ENCODE assay signal across 8 cellular contexts in the genomic region with DNA sequence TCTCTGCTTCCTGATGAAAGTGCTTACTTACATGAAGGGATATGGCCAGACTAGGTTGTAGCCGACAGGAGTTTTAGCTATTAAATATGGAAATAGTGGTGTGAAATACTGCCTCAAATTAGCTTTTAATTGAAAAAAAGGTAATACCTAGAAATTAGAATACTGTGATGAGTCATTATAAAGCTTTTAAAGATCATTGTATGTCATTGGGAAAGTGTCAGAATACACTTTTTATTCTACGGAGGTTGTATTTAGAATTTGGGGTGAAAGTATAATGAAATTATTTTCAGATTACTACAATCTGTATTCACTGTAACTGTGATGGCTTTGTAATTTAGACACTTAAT. TPM values are rescaled to one million over a fixed set of nuclear protein-coding genes. Genes with fewer than 3 reads are reported as not detected.
DNase-seq lines count a peak whose midpoint lies in the region; ATAC-seq, FAIRE-seq and TF ChIP-seq lines count a peak whose summit lies in the region.

No MANE protein-coding gene starts in this region.

- whole genome bisulfite sequencing in small intestine, 3 donors: 65 to 66% (median 65%) methylated on average over 2 of the region's 2 CpGs

- FAIRE-seq in small intestine (lab: Jason Lieb, UNC): no peak

- peaks cover 33% of the 10 kb centered on the region for H3K4me1 Mint-ChIP-seq in activated B cell treated with CpG ODN at 0.5 μM for 24 hours
- H3K4me1 Mint-ChIP-seq in glutamatergic neuron (ENCODE audit: low read depth, unreplicated experiment): peaks cover 7% of the 10 kb centered on the region

- no peak for DNase-seq in HAP-1 (ENCODE audit: low spot score in 2 of 2)
- DNase-seq in activated B cell treated with CpG ODN at 0.5 μM for 24 hours: no peak
- DNase-seq in glutamatergic neuron: no peak
- DNase-seq in small intestine: no peak
- DNase-seq in DMS 273 treated with DMSO at 0.1 percent for 48 hours (lab: John Stamatoyannopoulos, UW): no peak
- DNase-seq in HCEC 1CT: no peak

- no peak for TF ChIP-seq CTCF in activated B cell treated with CpG ODN at 0.5 μM for 24 hours (IDR thresholded peaks at IDR 0.05)
- TF ChIP-seq CTCF in glutamatergic neuron (IDR thresholded peaks at IDR 0.05; ENCODE audit: partially characterized antibody, unreplicated experiment): no peak

- H3K9me3 Mint-ChIP-seq in activated B cell treated with CpG ODN at 0.5 μM for 24 hours: peaks cover 3% of the 10 kb centered on the region
- H3K9me3 Mint-ChIP-seq in glutamatergic neuron (ENCODE audit: unreplicated experiment): peaks cover 15% of the 10 kb centered on the region

- no peak for ATAC-seq in activated B cell treated with CpG ODN at 0.5 μM for 24 hours (ENCODE audit: low read depth)
- no peak for ATAC-seq in HG02623 (IDR thresholded peaks at IDR 0.05; ENCODE audit: unreplicated experiment)
- no peak for ATAC-seq in HG03439 (IDR thresholded peaks at IDR 0.05; ENCODE audit: unreplicated experiment)

- CTCF ChIA-PET in activated B cell treated with CpG ODN at 0.5 μM for 24 hours (lab: Charles Lee): interaction anchor here (1.1 to 2.3 kb wide), 5 partner anchors 9 to 222 kb away, joined by 3 to 13 read pairs (median 11); partner anchors contain the start of gene PHF3

- H3K9me3 ChIP-seq in HAP-1 (no peaks in the 10 kb centered on the region; the same call in 1 of the 2 replicates), small intestine (ENCODE audit: control insufficient read depth, low read depth) (no peaks in the 10 kb centered on the region)

- H3K27me3 Mint-ChIP-seq in activated B cell treated with CpG ODN at 0.5 μM for 24 hours (no peaks in the 10 kb centered on the region), glutamatergic neuron (ENCODE audit: unreplicated experiment) (peaks cover 12% of the 10 kb centered on the region)

- H3K36me3 ChIP-seq in HAP-1 (replicated peaks) (peaks cover 35% of the 10 kb centered on the region), small intestine (ENCODE audit: control insufficient read depth in 2 of 2, insufficient read depth in 2 of 2, low read length in 2 of 2) (peaks cover 0 to 5% of the 10 kb centered on the region in 2 donors)

- POLR2A ChIA-PET in activated B cell treated with CpG ODN at 0.5 μM for 24 hours (lab: Charles Lee): interaction anchor here (1.7 to 6.2 kb wide), 2 partner anchors 61 to 222 kb away, joined by 6 to 53 read pairs; partner anchors contain the start of gene PHF3

- H3K27me3 ChIP-seq in HAP-1 (ENCODE audit: low read depth): no peaks in the 10 kb centered on the region
- no peaks in the 10 kb centered on the region for H3K27me3 ChIP-seq in small intestine (ENCODE audit: control insufficient read depth in 2 of 2, insufficient read depth in 2 of 2, low read length in 2 of 2)

- H3K36me3 Mint-ChIP-seq in activated B cell treated with CpG ODN at 0.5 μM for 24 hours (ENCODE audit: low read depth) (peaks cover 28% of the 10 kb centered on the region), glutamatergic neuron (ENCODE audit: unreplicated experiment) (no peaks in the 10 kb centered on the region)

- in situ Hi-C loops in HAP-1 (cut with MboI; ENCODE audit: low sequenced_read_pairs): no loop called here

- peak overlapping the region; percentile 92 for H3K4me3 Mint-ChIP-seq in activated B cell treated with CpG ODN at 0.5 μM for 24 hours
- peak overlapping the region; percentile 91 for H3K4me3 Mint-ChIP-seq in glutamatergic neuron (ENCODE audit: unreplicated experiment)

- intact Hi-C loops in activated B cell treated with CpG ODN at 0.5 μM for 24 hours (cut with micrococcal nuclease): loop anchor here (10.0 kb wide), 1 partner anchor 110 kb away; no protein-coding TSS in a partner anchor

- peak overlapping the region; percentile 99 to 100 for H3K27ac ChIP-seq in small intestine (ENCODE audit: low read depth in 1 of 2, low read length in 1 of 2)

- H3K27ac Mint-ChIP-seq in activated B cell treated with CpG ODN at 0.5 μM for 24 hours: peak overlapping the region; percentile 97
- peak overlapping the region; percentile 87 for H3K27ac Mint-ChIP-seq in glutamatergic neuron (ENCODE audit: unreplicated experiment)

- peaks cover 19% of the 10 kb centered on the region for H3K4me1 ChIP-seq in HAP-1
- H3K4me1 ChIP-seq in small intestine (ENCODE audit: control insufficient read depth in 2 of 2, insufficient read depth in 1 of 2, low read depth in 1 of 2, low read length in 1 of 2): peaks cover 0 to 2% of the 10 kb centered on the region in 2 donors

- H3K4me3 ChIP-seq in HAP-1 (peak overlapping the region; percentile 79), small intestine (ENCODE audit: low read depth in 1 of 2, low read length in 2 of 2) (peak overlapping the region; percentile 30 to 94)

RNA-seq across cellular contexts. Expression of gene PTP4A1, which starts 2.2 kb away (rescaled TPM):
- total RNA-seq in activated B cell treated with CpG ODN at 0.5 μM for 24 hours: 32.4 and 35.2 TPM in 2 replicates
- total RNA-seq in glutamatergic neuron (ENCODE audit: unreplicated experiment): 87.9 TPM
- 10 to 100 TPM in 2 of 3 donors, 1 to 10 TPM in 1; 3.5 to 23.2 (median 19.7) TPM for polyA plus RNA-seq in small intestine
